ENCODE assay signal across 1 cellular context in genomic region chr6:24666097-24666615, GRCh38.
TF ChIP-seq lines count a peak whose summit lies in the region.

No MANE protein-coding gene starts in this region.

TF ChIP-seq in H1, 55 proteins besides CTCF, POLR2A, EP300 and RAD21:
- TF ChIP-seq SAP30 (IDR thresholded peaks at IDR 0.05; ENCODE audit: insufficient read depth, insufficient replicate concordance, low read length), result peak; percentile 34
- TF ChIP-seq RFX5 (IDR thresholded peaks at IDR 0.05; ENCODE audit: borderline replicate concordance, low read depth, low read length), result no peak
- TF ChIP-seq POU5F1 (IDR thresholded peaks at IDR 0.05; ENCODE audit: low read depth, low read length), result no peak
- 0 out of 2 replicates have a peak, but pooled peaks have one; percentile 34 for TF ChIP-seq KDM5A (IDR thresholded peaks at IDR 0.05; ENCODE audit: low read length)
- no peak for TF ChIP-seq EGR1 (IDR thresholded peaks at IDR 0.05; ENCODE audit: borderline replicate concordance, low read depth, low read length)
- peak; percentile 4 for TF ChIP-seq CHD7 (IDR thresholded peaks at IDR 0.05; ENCODE audit: insufficient replicate concordance, low read length)
- TF ChIP-seq RXRA (IDR thresholded peaks at IDR 0.05; ENCODE audit: insufficient read depth, low read depth, low read length), result no peak
- no peak for TF ChIP-seq BRCA1 (IDR thresholded peaks at IDR 0.05; ENCODE audit: low read depth, low read length)
- no peak for TF ChIP-seq ATF2 (IDR thresholded peaks at IDR 0.05; ENCODE audit: low read length)
- no peak for TF ChIP-seq CHD1 (IDR thresholded peaks at IDR 0.05; ENCODE audit: low read depth, low read length)
- TF ChIP-seq SIN3A (conservative IDR thresholded peaks at IDR 0.05 in 1 of 2, IDR thresholded peaks at IDR 0.05 in 1 of 2; ENCODE audit: low read depth in 1 of 2, low read length in 2 of 2), result no peak
- no peak for TF ChIP-seq NANOG (IDR thresholded peaks at IDR 0.05; ENCODE audit: insufficient read depth, low read depth, low read length, poor library complexity, severe bottlenecking)
